In the genomic region with DNA sequence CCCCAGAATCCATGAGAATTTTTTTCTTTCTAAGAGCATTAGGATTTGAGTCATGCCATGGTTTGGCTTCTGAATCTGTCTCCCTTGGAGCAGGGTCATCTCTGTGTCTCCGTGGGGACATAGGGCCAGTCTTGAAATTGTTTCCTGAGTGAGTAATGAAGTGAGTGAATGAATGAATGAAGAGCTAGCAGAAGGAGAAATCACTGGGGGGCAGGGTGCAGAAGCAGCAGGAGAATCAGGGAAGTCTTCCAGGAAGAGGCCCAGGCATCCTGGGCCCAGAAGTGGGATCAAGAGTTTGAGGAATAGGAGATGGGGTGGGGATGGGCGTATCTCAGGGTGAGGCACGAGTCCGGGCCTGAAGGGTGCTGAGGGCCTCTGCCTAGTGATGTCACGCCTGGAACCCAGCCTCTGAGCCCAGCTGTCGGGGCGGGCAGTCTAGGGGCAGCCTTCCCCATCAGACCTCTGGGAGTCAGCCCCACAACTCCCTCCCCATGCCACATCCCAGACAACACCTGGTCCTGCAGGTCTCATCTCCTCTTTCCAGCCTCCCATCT, we compare ENCODE assay signal across 20 cellular contexts. TPM values are rescaled to one million over a fixed set of nuclear protein-coding genes. Genes with fewer than 3 reads are reported as not detected.
"Had no signal": no experiment of that assay in that cellular context is flagged by ENCODE, and none has a peak within 500 bp of the region (broad histone marks: within the 10 kb centered on the region; RNA-seq: fewer than 3 reads in every experiment).

No MANE protein-coding gene starts in this region.

- H3K4me1 Mint-ChIP-seq: neural crest cell had no signal

- H3K4me3 ChIP-seq: gastrocnemius medialis, heart right ventricle, left ventricle myocardium inferior, smooth muscle cell, transverse colon had no signal

- H3K9me3 Mint-ChIP-seq: activated naive CD4-positive, alpha-beta T cell treated with anti-CD3 and anti-CD28 coated beads, Interleukin-2, amount 50 U/mL, for 24 hours; activated T-helper 2 cell treated with anti-CD3 and anti-CD28 coated beads, Interferon-gamma antibody, Interleukin-2, Interleukin-4, amounts not matched to agents 10 μg/mL and 5 μg/mL and 100 μg/mL, durations not matched to agents 14 hours and 24 hours and 36 hours; central memory CD8-positive, alpha-beta T cell; neural crest cell had no signal

- H3K27me3 Mint-ChIP-seq: brain had no signal

- H3K9me3 ChIP-seq: gastrocnemius medialis, heart right ventricle, left ventricle myocardium inferior, transverse colon had no signal

- H3K36me3 Mint-ChIP-seq: activated naive CD4-positive, alpha-beta T cell treated with anti-CD3 and anti-CD28 coated beads, Interleukin-2, amount 50 U/mL, for 24 hours; brain had no signal

- ATAC-seq: gastrocnemius medialis, heart right ventricle, right cardiac atrium had no signal

- H3K27ac Mint-ChIP-seq: activated naive CD4-positive, alpha-beta T cell treated with anti-CD3 and anti-CD28 coated beads, Interleukin-2, amount 50 U/mL, for 24 hours; activated T-helper 2 cell treated with anti-CD3 and anti-CD28 coated beads, Interferon-gamma antibody, Interleukin-2, Interleukin-4, amounts not matched to agents 10 μg/mL and 5 μg/mL and 100 μg/mL, durations not matched to agents 14 hours and 24 hours and 36 hours had no signal

- H3K27ac ChIP-seq: gastrocnemius medialis, heart right ventricle, left ventricle myocardium inferior, transverse colon, WERI-Rb-1 had no signal

- H3K36me3 ChIP-seq: gastrocnemius medialis, heart right ventricle, left ventricle myocardium inferior, transverse colon, WERI-Rb-1 had no signal

- H3K4me1 ChIP-seq: gastrocnemius medialis, left ventricle myocardium inferior had no signal

- DNase-seq: activated CD4-positive, alpha-beta T cell treated with anti-CD3 and anti-CD28 coated beads for 4 hours; activated CD8-positive, alpha-beta memory T cell treated with anti-CD3 and anti-CD28 coated beads for 24 hours; cortex of kidney; effector CD8-positive, alpha-beta T cell; gastrocnemius medialis; heart right ventricle; left ventricle myocardium inferior; mesendoderm; T-helper 1 cell; transverse colon; WERI-Rb-1 had no signal

- H3K4me3 Mint-ChIP-seq: activated naive CD4-positive, alpha-beta T cell treated with anti-CD3 and anti-CD28 coated beads, Interleukin-2, amount 50 U/mL, for 24 hours; brain; central memory CD8-positive, alpha-beta T cell; neural crest cell had no signal

- FAIRE-seq: keratinocyte had no signal

RNA-seq across cellular contexts. Expression of gene MGAT3, which starts 12.5 kb away (rescaled TPM):
- total RNA-seq: fibroblast of lung had no signal
- polyA plus RNA-seq: keratinocyte had no signal
